23 cellular contexts compared by ENCODE assay signal in the genomic region with DNA sequence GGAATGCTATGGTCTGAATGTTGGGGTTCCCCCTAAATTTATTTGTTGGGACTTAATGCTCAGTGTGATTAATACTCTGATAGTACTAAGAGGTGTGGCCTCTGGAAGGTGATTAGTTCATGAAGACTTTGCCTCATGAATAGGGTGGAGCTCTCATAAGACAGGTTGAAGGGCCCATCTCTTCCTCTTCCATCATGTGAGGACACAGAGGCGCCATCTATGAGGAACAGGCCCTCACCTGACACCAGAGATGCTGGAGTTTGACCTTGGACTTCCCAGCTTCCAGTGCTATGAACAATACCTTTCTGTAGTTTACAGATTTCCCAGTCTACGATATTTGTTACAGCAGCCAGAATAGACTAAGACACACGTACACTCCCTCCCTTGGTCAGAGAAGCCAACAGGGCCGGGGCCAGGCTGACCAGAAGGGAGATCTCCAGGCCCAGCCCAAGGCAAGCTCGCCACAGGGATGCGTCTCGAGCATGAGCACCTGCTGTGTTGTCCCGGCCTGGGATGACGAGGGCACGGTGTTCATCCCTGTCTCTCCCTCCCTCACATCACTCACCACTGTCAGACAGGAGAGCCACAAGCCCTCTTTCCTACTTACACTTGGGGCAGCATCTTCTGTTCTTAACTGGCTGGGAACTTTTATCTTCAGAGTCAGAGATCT. TPM values are rescaled to one million over a fixed set of nuclear protein-coding genes. Genes with fewer than 3 reads are reported as not detected.
DNase-seq lines count a peak whose midpoint lies in the region; ATAC-seq and TF ChIP-seq lines count a peak whose summit lies in the region.
"Had no signal": no experiment of that assay in that cellular context is flagged by ENCODE, and none has a peak within 500 bp of the region (broad histone marks: within the 10 kb centered on the region; RNA-seq: fewer than 3 reads in every experiment).

No MANE protein-coding gene starts in this region.

- H3K9me3 Mint-ChIP-seq in endothelial cell (ENCODE audit: unreplicated experiment): no peaks in the 10 kb centered on the region

- TF ChIP-seq CTCF in endothelial cell (IDR thresholded peaks at IDR 0.05; ENCODE audit: unreplicated experiment): no peak
- TF ChIP-seq CTCF in left lung (IDR thresholded peaks at IDR 0.05): no peak

- no peak overlapping the region for H4K8ac ChIP-seq in trophoblast cell (ENCODE audit: low read depth, low read length)

- no CpG with 5 or more reads among the region's 10 CpGs for WGBS in trophoblast cell (ENCODE audit: extremely low coverage, insufficient coverage, insufficient read length)

- no peak overlapping the region for H3K4ac ChIP-seq in trophoblast cell (ENCODE audit: low read depth, low read length)

- H3K79me1 ChIP-seq in trophoblast cell (ENCODE audit: low read length): no peaks in the 10 kb centered on the region

- no peak overlapping the region for H2AFZ ChIP-seq in trophoblast cell (ENCODE audit: insufficient read depth, low read length, poor library complexity)
- H2AFZ ChIP-seq: GM23248 had no signal

- DNase-seq in activated effector memory CD4-positive, alpha-beta T cell treated with anti-CD3 and anti-CD28 coated beads, Interleukin-2, amount 50 U/mL, for 16 hours: peak; percentile 59
- DNase-seq in activated effector memory CD4-positive, alpha-beta T cell treated with Interleukin-2 at 50 U/mL for 16 hours: no peak
- DNase-seq in endothelial cell (ENCODE audit: low spot score) (no peak), trophoblast cell (no peak), left lung (no peak)
- DNase-seq: 8988T; Caco-2; CD4-positive, alpha-beta memory T cell; GM23248; NCI-H1092 treated with DMSO at 0.1 percent for 48 hours; NCI-H146; NCI-H2029; NCI-H2227 treated with DMSO at 0.1 percent for 48 hours; NCI-H510A treated with DMSO at 0.1 percent for 48 hours; NCI-H774; NK-92 treated with Interleukin-12 subunit alpha and Interleukin-12 subunit beta, amount 100 ng/mL, for 24 hours; SIG-M5 had no signal

- no peak overlapping the region for H3K4me2 ChIP-seq in trophoblast cell (ENCODE audit: low read length)
- H3K4me2 ChIP-seq: BLaER1 treated with 17β-estradiol and CSF1 and Interleukin-3, amounts not matched to agents 10 nM and 100 nM had no signal

- H3K36me3 ChIP-seq in trophoblast cell (ENCODE audit: control insufficient read depth in 1 of 2, insufficient read depth in 2 of 2, low read length in 2 of 2) (no peaks in the 10 kb centered on the region), left lung (no peaks in the 10 kb centered on the region)
- H3K36me3 ChIP-seq: BLaER1 treated with 17β-estradiol and CSF1 and Interleukin-3, amounts not matched to agents 10 nM and 100 nM; HAP-1 had no signal

- no peak overlapping the region for H2BK120ac ChIP-seq in trophoblast cell (ENCODE audit: insufficient read depth, low read length, poor library complexity)

- H3K9me3 ChIP-seq in trophoblast cell (ENCODE audit: insufficient read depth, low read depth, low read length) (peaks cover 26% of the 10 kb centered on the region), left lung (peaks cover 0 to 7% of the 10 kb centered on the region in 2 donors)
- H3K9me3 ChIP-seq: Caco-2, HAP-1 had no signal

- peaks cover 17% of the 10 kb centered on the region for H3K36me3 Mint-ChIP-seq in endothelial cell (ENCODE audit: low read depth, unreplicated experiment)

- no peak overlapping the region for H4K12ac ChIP-seq in trophoblast cell (ENCODE audit: low read depth, low read length)

- peak overlapping the region; percentile 0 for H3K27ac Mint-ChIP-seq in endothelial cell (ENCODE audit: unreplicated experiment)

- ATAC-seq in left lung (no peak), GM18868 (IDR thresholded peaks at IDR 0.05; ENCODE audit: unreplicated experiment) (no peak), HG03139 (IDR thresholded peaks at IDR 0.05; ENCODE audit: unreplicated experiment) (no peak)
- ATAC-seq: K562 had no signal

- H3K14ac ChIP-seq in trophoblast cell (ENCODE audit: low read length): no peak overlapping the region

- H2AK5ac ChIP-seq in trophoblast cell (ENCODE audit: low read length): no peak overlapping the region

- H3K23ac ChIP-seq in trophoblast cell (ENCODE audit: low read length): no peak overlapping the region

- H3K27me3 ChIP-seq in trophoblast cell (ENCODE audit: insufficient read depth, low read length) (peaks cover 10% of the 10 kb centered on the region), left lung (peaks cover 4 to 14% of the 10 kb centered on the region in 2 donors)

- H3K27ac ChIP-seq in trophoblast cell (ENCODE audit: low read depth, low read length): no peak overlapping the region
- H3K27ac ChIP-seq in left lung: no peak overlapping the region
- H3K27ac ChIP-seq: BLaER1 treated with 17β-estradiol and CSF1 and Interleukin-3, amounts not matched to agents 10 nM and 100 nM; GM23248; RWPE1 had no signal

- no peak overlapping the region for H2BK5ac ChIP-seq in trophoblast cell (ENCODE audit: low read depth, low read length, poor library complexity)

- H3K79me2 ChIP-seq in trophoblast cell (ENCODE audit: control insufficient read depth, insufficient read depth, low read length, poor library complexity): no peaks in the 10 kb centered on the region

- H3K4me3 ChIP-seq in trophoblast cell (ENCODE audit: low read depth, low read length): peak overlapping the region; percentile 23
- no peak overlapping the region for H3K4me3 ChIP-seq in left lung
- H3K4me3 ChIP-seq: BLaER1 treated with 17β-estradiol and CSF1 and Interleukin-3, amounts not matched to agents 10 nM and 100 nM; GM23248; HAP-1; K562 had no signal

- H2BK12ac ChIP-seq in trophoblast cell (ENCODE audit: low read length): no peak overlapping the region

- H3K18ac ChIP-seq in trophoblast cell (ENCODE audit: low read length): no peak overlapping the region

- H3K9ac ChIP-seq in trophoblast cell (ENCODE audit: low read length): no peak overlapping the region
- H3K9ac ChIP-seq: BLaER1 treated with 17β-estradiol and CSF1 and Interleukin-3, amounts not matched to agents 10 nM and 100 nM; GM23248 had no signal

- peaks cover 5% of the 10 kb centered on the region for H3K27me3 Mint-ChIP-seq in endothelial cell (ENCODE audit: unreplicated experiment)
- H3K27me3 Mint-ChIP-seq: CD4-positive, alpha-beta memory T cell had no signal

- H3K4me1 ChIP-seq in trophoblast cell (ENCODE audit: control insufficient read depth in 1 of 2, insufficient read depth in 2 of 2, low read length in 2 of 2) (peaks cover 2 to 11% of the 10 kb centered on the region in 2 experiments), left lung (peaks cover 0 to 9% of the 10 kb centered on the region in 2 donors)
- H3K4me1 ChIP-seq: Caco-2, HAP-1 had no signal

- intact Hi-C loops in left lung (cut with DNase I): no loop called here

- no peak overlapping the region for H3K4me3 Mint-ChIP-seq in endothelial cell (ENCODE audit: unreplicated experiment)

- no peak overlapping the region for H4K91ac ChIP-seq in trophoblast cell (ENCODE audit: low read depth, low read length)

- H3K4me1 Mint-ChIP-seq in endothelial cell (ENCODE audit: unreplicated experiment): peaks cover 23% of the 10 kb centered on the region

RNA-seq across cellular contexts. Expression of gene ABCG1, which starts 4.7 kb away (rescaled TPM):
- total RNA-seq in endothelial cell (ENCODE audit: unreplicated experiment) (48.9 TPM), left lung (10 to 100 TPM; 40.6 to 53.8 TPM)
- 0.70 and 0.99 TPM in 2 replicates for polyA plus RNA-seq in trophoblast cell (2013)
- total RNA-seq: Caco-2, GM23248 had no signal
- polyA plus RNA-seq: K562 had no signal
